In genomic region chr10:99203310-99203709, GRCh38 we compare ENCODE assay signal across 33 cellular contexts. TPM values are rescaled to one million over a fixed set of nuclear protein-coding genes. Genes with fewer than 3 reads are reported as not detected.
"Had no signal": no experiment of that assay in that cellular context is flagged by ENCODE, and none has a peak within 500 bp of the region (broad histone marks: within the 10 kb centered on the region; RNA-seq: fewer than 3 reads in every experiment).

No MANE protein-coding gene starts in this region.

- ATAC-seq: activated CD4-positive, CD25-positive, alpha-beta regulatory T cell treated with anti-CD3 and anti-CD28 coated beads, Interleukin-2, amount 50 U/mL, for 24 hours; activated CD8-positive, alpha-beta T cell treated with anti-CD3 and anti-CD28 coated beads for 36 hours; activated naive CD8-positive, alpha-beta T cell treated with anti-CD3 and anti-CD28 coated beads, Interleukin-2, amount 50 U/mL, for 24 hours; T-helper 17 cell had no signal

- H3K27ac Mint-ChIP-seq: activated B cell treated with CpG ODN at 0.5 μM for 24 hours; activated CD8-positive, alpha-beta T cell treated with anti-CD3 and anti-CD28 coated beads for 36 hours; activated naive CD4-positive, alpha-beta T cell treated with anti-CD3 and anti-CD28 coated beads for 36 hours; activated naive CD4-positive, alpha-beta T cell treated with anti-CD3 and anti-CD28 coated beads, Interleukin-2, amount 50 U/mL, for 24 hours; activated naive CD8-positive, alpha-beta T cell treated with anti-CD3 and anti-CD28 coated beads for 36 hours; activated naive CD8-positive, alpha-beta T cell treated with anti-CD3 and anti-CD28 coated beads, Interleukin-2, amount 50 U/mL, for 24 hours; activated T-helper 1 cell treated with anti-CD3 and anti-CD28 coated beads, Interleukin-12 subunit alpha, Interleukin-12 subunit beta, Interleukin-2, Interleukin-4 antibody, amounts not matched to agents 30 ng/mL and 10 ng/mL and 1 ng/mL, durations not matched to agents 14 hours and 24 hours and 36 hours; activated T-helper 2 cell treated with anti-CD3 and anti-CD28 coated beads, Interferon-gamma antibody, Interleukin-2, Interleukin-4, amounts not matched to agents 10 μg/mL and 5 μg/mL and 100 μg/mL, durations not matched to agents 14 hours and 24 hours and 36 hours; brain; T-helper 17 cell; T-helper 2 cell treated with Interferon-gamma antibody and Interleukin-4, amounts not matched to agents 5 μg/mL and 100 μg/mL, for 36 hours had no signal

- FAIRE-seq: endometrium, endothelial cell of umbilical vein, frontal cortex had no signal

- H3K36me3 ChIP-seq: ascending aorta, breast epithelium, cardiac muscle cell, colonic mucosa, WERI-Rb-1 had no signal

- H3K4me1 Mint-ChIP-seq: activated B cell treated with CpG ODN at 0.5 μM for 24 hours; activated naive CD4-positive, alpha-beta T cell treated with anti-CD3 and anti-CD28 coated beads, Interleukin-2, amount 50 U/mL, for 24 hours; activated naive CD8-positive, alpha-beta T cell treated with anti-CD3 and anti-CD28 coated beads for 36 hours; activated naive CD8-positive, alpha-beta T cell treated with anti-CD3 and anti-CD28 coated beads, Interleukin-2, amount 50 U/mL, for 24 hours; brain; T-helper 17 cell had no signal

- DNase-seq: activated B cell treated with CpG ODN at 0.5 μM for 24 hours; activated CD4-positive, alpha-beta T cell treated with anti-CD3 and anti-CD28 coated beads for 48 hours; activated CD4-positive, alpha-beta T cell treated with anti-CD3 and anti-CD28 coated beads, Interleukin-2, amount 50 U/mL, for 1 hour; activated CD4-positive, alpha-beta T cell treated with anti-CD3 and anti-CD28 coated beads, Interleukin-2, amount 50 U/mL, for 48 hours; activated CD8-positive, alpha-beta memory T cell treated with anti-CD3 and anti-CD28 coated beads for 24 hours; activated CD8-positive, alpha-beta T cell treated with anti-CD3 and anti-CD28 coated beads for 36 hours; activated effector memory CD4-positive, alpha-beta T cell treated with anti-CD3 and anti-CD28 coated beads, Interleukin-2, amount 50 U/mL, for 16 hours; activated naive CD4-positive, alpha-beta T cell treated with anti-CD3 and anti-CD28 coated beads for 36 hours; activated naive CD8-positive, alpha-beta T cell treated with anti-CD3 and anti-CD28 coated beads for 36 hours; activated naive CD8-positive, alpha-beta T cell treated with anti-CD3 and anti-CD28 coated beads, Interleukin-2, amount 50 U/mL, for 24 hours; activated T-cell treated with anti-CD3 and anti-CD28 coated beads, Interleukin-2, amount 50 U/mL, for 48 hours; central memory CD4-positive, alpha-beta T cell; cerebellar nuclear complex; colonic mucosa; effector CD8-positive, alpha-beta T cell; foreskin fibroblast; T-helper 1 cell; T-helper 17 cell; T1000; WERI-Rb-1 had no signal

- H3K9me3 ChIP-seq: ascending aorta, breast epithelium, colonic mucosa had no signal

- H3K27me3 Mint-ChIP-seq: activated CD8-positive, alpha-beta T cell treated with anti-CD3 and anti-CD28 coated beads for 36 hours; activated naive CD8-positive, alpha-beta T cell treated with anti-CD3 and anti-CD28 coated beads, Interleukin-2, amount 50 U/mL, for 24 hours; brain; T-helper 17 cell had no signal

- H3K4me1 ChIP-seq: ascending aorta, breast epithelium, colonic mucosa had no signal

- H3K9me3 Mint-ChIP-seq: activated T-helper 1 cell treated with anti-CD3 and anti-CD28 coated beads, Interleukin-12 subunit alpha, Interleukin-12 subunit beta, Interleukin-2, Interleukin-4 antibody, amounts not matched to agents 30 ng/mL and 10 ng/mL and 1 ng/mL, durations not matched to agents 14 hours and 24 hours and 36 hours; activated T-helper 2 cell treated with anti-CD3 and anti-CD28 coated beads, Interferon-gamma antibody, Interleukin-2, Interleukin-4, amounts not matched to agents 10 μg/mL and 5 μg/mL and 100 μg/mL, durations not matched to agents 14 hours and 24 hours and 36 hours; T-helper 2 cell treated with Interferon-gamma antibody and Interleukin-4, amounts not matched to agents 5 μg/mL and 100 μg/mL, for 36 hours had no signal

- H3K4me3 ChIP-seq: ascending aorta, breast epithelium, cardiac muscle cell, colonic mucosa had no signal

- H3K27me3 ChIP-seq: ascending aorta, breast epithelium, cardiac muscle cell, colonic mucosa had no signal

- H3K27ac ChIP-seq: ascending aorta, breast epithelium, cardiac muscle cell, colonic mucosa, epithelial cell of prostate, WERI-Rb-1 had no signal

- H3K36me3 Mint-ChIP-seq: activated naive CD4-positive, alpha-beta T cell treated with anti-CD3 and anti-CD28 coated beads, Interleukin-2, amount 50 U/mL, for 24 hours; activated naive CD8-positive, alpha-beta T cell treated with anti-CD3 and anti-CD28 coated beads for 36 hours; brain had no signal

- H3K4me3 Mint-ChIP-seq: activated B cell treated with CpG ODN at 0.5 μM for 24 hours; activated CD8-positive, alpha-beta T cell treated with anti-CD3 and anti-CD28 coated beads for 36 hours; activated naive CD4-positive, alpha-beta T cell treated with anti-CD3 and anti-CD28 coated beads for 36 hours; activated naive CD4-positive, alpha-beta T cell treated with anti-CD3 and anti-CD28 coated beads, Interleukin-2, amount 50 U/mL, for 24 hours; activated naive CD8-positive, alpha-beta T cell treated with anti-CD3 and anti-CD28 coated beads for 36 hours; activated naive CD8-positive, alpha-beta T cell treated with anti-CD3 and anti-CD28 coated beads, Interleukin-2, amount 50 U/mL, for 24 hours; activated T-helper 1 cell treated with anti-CD3 and anti-CD28 coated beads, Interleukin-12 subunit alpha, Interleukin-12 subunit beta, Interleukin-2, Interleukin-4 antibody, amounts not matched to agents 30 ng/mL and 10 ng/mL and 1 ng/mL, durations not matched to agents 14 hours and 24 hours and 36 hours; brain; T-helper 17 cell; T-helper 2 cell treated with Interferon-gamma antibody and Interleukin-4, amounts not matched to agents 5 μg/mL and 100 μg/mL, for 36 hours had no signal

RNA-seq across cellular contexts. Expression of gene HPSE2, which starts 32.3 kb away (rescaled TPM):
- total RNA-seq: activated B cell treated with CpG ODN at 0.5 μM for 24 hours; activated CD8-positive, alpha-beta T cell treated with anti-CD3 and anti-CD28 coated beads for 36 hours; activated naive CD4-positive, alpha-beta T cell treated with anti-CD3 and anti-CD28 coated beads for 36 hours; activated naive CD8-positive, alpha-beta T cell treated with anti-CD3 and anti-CD28 coated beads for 36 hours; activated T-helper 1 cell treated with anti-CD3 and anti-CD28 coated beads, Interleukin-12 subunit alpha, Interleukin-12 subunit beta, Interleukin-2, Interleukin-4 antibody, amounts not matched to agents 30 ng/mL and 10 ng/mL and 1 ng/mL, durations not matched to agents 14 hours and 24 hours and 36 hours; activated T-helper 2 cell treated with anti-CD3 and anti-CD28 coated beads, Interferon-gamma antibody, Interleukin-2, Interleukin-4, amounts not matched to agents 10 μg/mL and 5 μg/mL and 100 μg/mL, durations not matched to agents 14 hours and 24 hours and 36 hours; ascending aorta; endothelial cell of umbilical vein; frontal cortex had no signal
- polyA plus RNA-seq: endothelial cell of umbilical vein had no signal
